Comparison of ENCODE assay signal across 1 cellular context in the genomic region with DNA sequence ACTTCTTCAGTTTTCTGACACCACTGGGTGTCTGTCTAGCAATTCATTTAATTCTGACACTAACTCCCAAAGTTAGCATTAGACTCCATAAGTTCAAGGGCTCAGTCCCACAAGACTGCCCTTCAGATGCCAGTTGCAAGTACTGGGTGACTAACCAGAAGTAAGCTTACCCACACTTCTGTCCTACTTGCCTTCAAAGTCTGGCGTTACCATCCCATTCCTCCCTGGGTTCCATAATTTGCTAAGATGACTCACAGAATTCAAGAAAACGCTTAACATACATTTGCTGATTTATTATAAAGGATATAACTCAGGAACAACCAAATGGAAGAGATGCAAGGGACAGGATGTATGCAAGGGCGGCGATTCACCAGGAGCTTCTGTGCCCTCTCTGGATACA.
TF ChIP-seq lines count a peak whose summit lies in the region.

No MANE protein-coding gene starts in this region.

TF ChIP-seq in HepG2, 621 proteins besides CTCF, POLR2A, EP300 and RAD21:
- TF ChIP-seq CAMTA2 (CRISPR knock-in tag; IDR thresholded peaks at IDR 0.05; ENCODE audit: borderline replicate concordance) (no peak), CHD4 (IDR thresholded peaks at IDR 0.05; ENCODE audit: borderline replicate concordance, low read length) (no peak), RXRA (CRISPR knock-in tag; IDR thresholded peaks at IDR 0.05) (no peak), ADNP (CRISPR knock-in tag; IDR thresholded peaks at IDR 0.05) (no peak)
